In the genomic region with DNA sequence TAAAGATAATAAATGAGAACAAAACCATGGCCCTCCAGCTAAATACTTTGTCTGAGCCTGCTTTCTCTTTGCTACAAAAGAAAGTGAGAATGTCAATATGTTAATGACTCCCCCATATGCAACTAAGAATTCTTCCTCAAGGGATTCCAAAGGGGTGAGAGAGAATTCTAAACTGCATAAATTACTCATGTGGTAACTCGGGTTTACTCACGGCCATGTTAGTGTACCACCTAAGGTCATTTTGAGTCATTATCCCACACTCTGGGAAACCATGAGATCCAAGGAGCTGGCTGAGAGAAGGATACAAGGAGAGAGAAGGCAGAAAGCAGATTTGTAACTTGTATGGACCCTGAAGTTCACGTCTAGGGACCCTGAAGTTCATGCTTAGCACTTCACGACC, we compare ENCODE assay signal across 19 cellular contexts.
DNase-seq lines count a peak whose midpoint lies in the region; ATAC-seq and TF ChIP-seq lines count a peak whose summit lies in the region.
"Had no signal": no experiment of that assay in that cellular context is flagged by ENCODE, and none has a peak within 500 bp of the region (broad histone marks: within the 10 kb centered on the region; RNA-seq: fewer than 3 reads in every experiment).

No MANE protein-coding gene starts in this region.

- H4K8ac ChIP-seq in IMR-90 (ENCODE audit: low read depth in 2 of 2, low read length in 2 of 2) = peak overlapping the region; percentile 30 to 33; a peak in 2 of 4 replicates

- ATAC-seq in IMR-90 (ENCODE audit: low read depth) = peak; percentile 91
- no peak for ATAC-seq in HG03175 (IDR thresholded peaks at IDR 0.05; ENCODE audit: unreplicated experiment)
- ATAC-seq in GM19452 (IDR thresholded peaks at IDR 0.05; ENCODE audit: unreplicated experiment) = no peak
- ATAC-seq: K562, left colon had no signal

- 74% methylated on average over 2 of the region's 4 CpGs; no CpG with 5 or more reads in 1 of the 2 experiments for WGBS in IMR-90 (ENCODE audit: extremely low coverage in 2 of 2, insufficient read length in 1 of 2), 2 experiments

- no TSS peak for BruUV-seq in IMR-90 (replicated peaks; lab: Mats Ljungman, UMichigan)

- no peak for TF ChIP-seq RAD21 in IMR-90 (IDR thresholded peaks at IDR 0.05; ENCODE audit: low read length)

- no peaks in the 10 kb centered on the region for H4K20me1 ChIP-seq in IMR-90 (ENCODE audit: insufficient read depth, low read length)

- peak overlapping the region; percentile 84; the same call in 1 of the 2 replicates for H2BK20ac ChIP-seq in IMR-90 (ENCODE audit: low read depth, low read length)

- peak overlapping the region; percentile 72; the same call in 1 of the 2 replicates for H3K4me2 ChIP-seq in IMR-90 (ENCODE audit: low read depth, low read length)
- H3K4me2 ChIP-seq: hepatocyte, PC-9 had no signal

- no peak overlapping the region for H2AFZ ChIP-seq in IMR-90 (replicated peaks; ENCODE audit: low read length, poor library complexity)
- H2AFZ ChIP-seq: hepatocyte, PC-9 had no signal

- no peaks in the 10 kb centered on the region for H3K36me3 ChIP-seq in IMR-90 (ENCODE audit: control insufficient read depth, insufficient read depth, low read length)
- H3K36me3 ChIP-seq: esophagus squamous epithelium, sigmoid colon had no signal

- CTCF ChIA-PET in IMR-90 (lab: Yijun Ruan, JAX) = no interaction called here

- dilution Hi-C loops in IMR-90 (cut with HindIII; ENCODE audit: low sequenced_read_pairs, unreplicated experiment) = no loop called here

- H3K9me3 ChIP-seq in IMR-90 (ENCODE audit: control insufficient read depth, insufficient read depth, low read length) = no peaks in the 10 kb centered on the region
- H3K9me3 ChIP-seq: esophagus squamous epithelium, sigmoid colon had no signal

- POLR2A ChIA-PET in IMR-90 (lab: Charles Lee; ENCODE audit: unreplicated experiment) = no interaction called here

- no peak for TF ChIP-seq POLR2A in IMR-90 (IDR thresholded peaks at IDR 0.05; ENCODE audit: low read depth, low read length)

- peak overlapping the region; percentile 40; the same call in 1 of the 2 replicates for H3K23ac ChIP-seq in IMR-90 (ENCODE audit: low read depth, low read length)

- no peaks in the 10 kb centered on the region for H3K27me3 ChIP-seq in IMR-90 (ENCODE audit: control insufficient read depth, insufficient read depth, low read length)
- H3K27me3 ChIP-seq: dorsolateral prefrontal cortex, esophagus squamous epithelium, hepatocyte, sigmoid colon had no signal

- H2BK120ac ChIP-seq in IMR-90 (ENCODE audit: low read depth, low read length) = peak overlapping the region; percentile 16; the same call in 1 of the 2 replicates

- H2AK9ac ChIP-seq in IMR-90 (replicated peaks; ENCODE audit: low read depth, low read length, poor library complexity) = no peak overlapping the region

- DNase-seq in AG10803 (ENCODE audit: low read depth) (peak; percentile 35), IMR-90 (peak; percentile 86), astrocyte of the spinal cord (ENCODE audit: low read depth, low spot score) (peak; percentile 78), left kidney (ENCODE audit: low read depth, low spot score) (peak; percentile 6), SK-N-DZ (ENCODE audit: low spot score) (no peak), anterior cingulate cortex (lab: John Stamatoyannopoulos, UW) (no peak)
- DNase-seq: activated naive CD4-positive, alpha-beta T cell treated with Interleukin-2 at 50 U/mL for 16 hours; CD8-positive, alpha-beta memory T cell; DND-41; dorsolateral prefrontal cortex; esophagus squamous epithelium; left colon; PC-9; sigmoid colon; stimulated activated CD4-positive, alpha-beta T cell treated with anti-CD3 and anti-CD28 coated beads, Interleukin-2, amount 100 ng/mL, for 48 hours had no signal

- H3K9me1 ChIP-seq in IMR-90 (ENCODE audit: insufficient read depth, low read length) = no peaks in the 10 kb centered on the region

- peak overlapping the region; percentile 96 for H3K18ac ChIP-seq in IMR-90 (ENCODE audit: low read depth, low read length)

- peak overlapping the region; percentile 15; the same call in 1 of the 2 replicates for H3K27ac ChIP-seq in IMR-90 (ENCODE audit: insufficient read depth, low read length)
- H3K27ac ChIP-seq: esophagus squamous epithelium, hepatocyte, PC-9, sigmoid colon had no signal

- peak overlapping the region; percentile 85; the same call in 1 of the 2 replicates for H3K14ac ChIP-seq in IMR-90 (replicated peaks; ENCODE audit: low read depth, low read length)

- 0 out of 2 replicates have a peak, but pooled peaks cover 3% of the 10 kb centered on the region for H3K4me1 ChIP-seq in IMR-90 (ENCODE audit: control insufficient read depth, insufficient read depth, low read length)
- H3K4me1 ChIP-seq: esophagus squamous epithelium, sigmoid colon had no signal

- H2BK15ac ChIP-seq in IMR-90 (ENCODE audit: low read depth, low read length) = no peak overlapping the region; the same call in 2 of the 3 replicates

- in situ Hi-C loops in IMR-90 (cut with MboI; ENCODE audit: low sequenced_read_pairs) (no loop called here), astrocyte of the spinal cord (cut with HindIII; ENCODE audit: low sequenced_read_pairs) (no loop called here)

- no peak overlapping the region for H3K9ac ChIP-seq in IMR-90 (ENCODE audit: low read depth, low read length)

- peak overlapping the region; percentile 6; the same call in 1 of the 2 replicates for H3K4ac ChIP-seq in IMR-90 (ENCODE audit: low read depth, low read length)

- H4K91ac ChIP-seq in IMR-90 (ENCODE audit: insufficient read depth, low read depth, low read length) = no peak overlapping the region

- H3K79me1 ChIP-seq in IMR-90 (ENCODE audit: low read depth in 1 of 2, low read length in 2 of 2) = no peaks in the 10 kb centered on the region

- peak overlapping the region; percentile 61 for H2BK5ac ChIP-seq in IMR-90 (ENCODE audit: low read depth, low read length, poor library complexity, severe bottlenecking)

- TF ChIP-seq CTCF in AG10803 (conservative IDR thresholded peaks at IDR 0.05; ENCODE audit: low read length) (no peak), IMR-90 (conservative IDR thresholded peaks at IDR 0.05; ENCODE audit: low read depth, low read length) (no peak), astrocyte of the spinal cord (IDR thresholded peaks at IDR 0.05; ENCODE audit: low read depth, low read length) (no peak)

- intact Hi-C loops in IMR-90 (cut with micrococcal nuclease) = no loop called here

- H3K4me3 ChIP-seq in AG10803 (ENCODE audit: low read length) = no peak overlapping the region
- no peak overlapping the region for H3K4me3 ChIP-seq in IMR-90 (ENCODE audit: insufficient read depth, low read depth, low read length)
- no peak overlapping the region for H3K4me3 ChIP-seq in astrocyte of the spinal cord (ENCODE audit: low read depth, low read length)
- H3K4me3 ChIP-seq: dorsolateral prefrontal cortex, esophagus squamous epithelium, hepatocyte, K562, PC-9, sigmoid colon had no signal

- H4K5ac ChIP-seq in IMR-90 (ENCODE audit: low read depth, low read length) = peak overlapping the region; percentile 73; the same call in 1 of the 2 replicates

- no peak overlapping the region for H3K56ac ChIP-seq in IMR-90 (ENCODE audit: extremely low read depth, insufficient read depth, low read length)

- no peak overlapping the region for H2AK5ac ChIP-seq in IMR-90 (ENCODE audit: low read depth, low read length)

TF ChIP-seq in IMR-90, 13 proteins besides CTCF, POLR2A, EP300 and RAD21:
- TF ChIP-seq MAZ (IDR thresholded peaks at IDR 0.05; ENCODE audit: borderline replicate concordance, low read depth, low read length) (no peak), NFE2L2 (IDR thresholded peaks at IDR 0.05; ENCODE audit: low read depth, low read length) (no peak), FOS (IDR thresholded peaks at IDR 0.05; ENCODE audit: low read depth, low read length) (peak; percentile 11; the same call in 1 of the 2 replicates), RFX5 (IDR thresholded peaks at IDR 0.05; ENCODE audit: low read depth, low read length) (no peak), CEBPB (IDR thresholded peaks at IDR 0.05; ENCODE audit: low read depth, low read length) (no peak)

Comparison
In these comparisons a context has a peak if more than half of its experiments do, and no peak if none do; other contexts are left out.
1. DNase-seq: peak in AG10803 (single experiment), IMR-90 (single experiment), astrocyte of the spinal cord (single experiment) and left kidney (single experiment); none in SK-N-DZ (single experiment) and anterior cingulate cortex (0 of 58).